Comparison of ENCODE assay signal across 8 cellular contexts in the genomic region with DNA sequence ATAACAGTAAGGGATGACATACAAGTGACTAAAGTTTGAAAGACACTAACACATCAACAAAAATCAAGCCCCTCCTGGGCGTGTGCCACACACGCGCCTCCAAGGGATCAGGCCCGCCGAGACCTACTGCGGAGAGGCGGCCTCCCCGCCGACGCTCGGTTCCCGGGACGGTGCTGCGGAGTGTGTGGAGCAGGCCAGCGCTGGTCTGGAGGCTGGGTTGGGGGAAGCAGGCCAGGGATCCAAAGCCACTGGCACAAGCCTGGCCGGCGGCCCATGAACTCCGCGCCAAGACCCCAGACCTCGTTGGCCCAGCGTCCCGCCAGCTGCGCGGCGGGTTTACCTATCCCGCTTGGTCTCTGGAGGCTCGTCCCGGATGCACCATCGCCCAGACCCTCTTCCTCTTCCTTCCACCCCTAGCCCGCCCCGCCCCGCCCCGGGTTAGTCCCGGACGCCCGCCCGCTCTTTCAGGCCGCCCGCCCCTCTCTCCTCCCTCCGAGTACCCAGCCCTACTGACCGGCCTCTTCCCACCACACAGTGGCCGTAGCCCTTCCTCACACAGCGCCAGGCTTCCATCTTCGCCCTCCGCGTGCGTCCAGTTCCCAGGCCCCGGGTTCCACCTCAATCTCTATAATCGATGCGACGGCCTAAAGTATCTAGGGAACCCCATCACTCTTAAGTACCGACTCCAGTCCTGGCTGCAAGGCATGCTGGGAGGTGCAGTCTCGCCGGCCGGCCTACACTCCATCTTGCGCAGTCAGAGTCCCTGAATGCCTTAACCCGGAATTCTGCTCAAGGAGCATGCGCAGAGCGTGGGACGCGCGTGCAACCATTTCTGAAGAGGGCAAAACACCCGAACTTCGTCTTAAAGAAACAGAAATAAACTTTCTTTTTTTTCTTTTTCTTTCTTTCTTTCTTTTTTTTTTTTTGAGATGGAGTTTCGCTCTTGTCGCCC. TPM values are rescaled to one million over a fixed set of nuclear protein-coding genes. Genes with fewer than 3 reads are reported as not detected.
DNase-seq lines count a peak whose midpoint lies in the region; ATAC-seq and TF ChIP-seq lines count a peak whose summit lies in the region.

A gene with protein sequence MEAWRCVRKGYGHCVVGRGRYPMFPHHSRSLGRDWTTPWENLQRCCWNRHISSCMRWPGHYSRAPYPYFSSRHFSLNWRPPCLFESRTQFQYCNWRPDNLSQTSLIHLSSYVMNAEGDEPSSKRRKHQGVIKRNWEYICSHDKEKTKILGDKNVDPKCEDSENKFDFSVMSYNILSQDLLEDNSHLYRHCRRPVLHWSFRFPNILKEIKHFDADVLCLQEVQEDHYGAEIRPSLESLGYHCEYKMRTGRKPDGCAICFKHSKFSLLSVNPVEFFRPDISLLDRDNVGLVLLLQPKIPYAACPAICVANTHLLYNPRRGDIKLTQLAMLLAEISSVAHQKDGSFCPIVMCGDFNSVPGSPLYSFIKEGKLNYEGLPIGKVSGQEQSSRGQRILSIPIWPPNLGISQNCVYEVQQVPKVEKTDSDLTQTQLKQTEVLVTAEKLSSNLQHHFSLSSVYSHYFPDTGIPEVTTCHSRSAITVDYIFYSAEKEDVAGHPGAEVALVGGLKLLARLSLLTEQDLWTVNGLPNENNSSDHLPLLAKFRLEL (minus strand): TSS at position 769 of the 952 bp plus-strand sequence. CDS start 196 bp downstream, at position 573.

- H3K27ac ChIP-seq in cardiac muscle cell (peak within 1 kb of the TSS; percentile 80), parathyroid adenoma (peak within 1 kb of the TSS; percentile 79), tibial nerve (peak within 1 kb of the TSS; percentile 42 to 94 (median 90))

- H3K9me3 ChIP-seq in adipocyte (ENCODE audit: control insufficient read depth, low read length) = no peaks in the 10 kb centered on the region
- H3K9me3 ChIP-seq in cardiac muscle cell (ENCODE audit: low read depth) = no peaks in the 10 kb centered on the region
- no peaks in the 10 kb centered on the region for H3K9me3 ChIP-seq in parathyroid adenoma (ENCODE audit: control insufficient read depth, low read length)
- no peaks in the 10 kb centered on the region for H3K9me3 ChIP-seq in tibial nerve

- H3K4me3 ChIP-seq in GM12875 (ENCODE audit: low read depth, low read length) (peak within 1 kb of the TSS; percentile 82), adipocyte (ENCODE audit: low read length) (peak within 1 kb of the TSS; percentile 99), cardiac muscle cell (peak within 1 kb of the TSS; percentile 75), parathyroid adenoma (ENCODE audit: low read depth, low read length) (peak within 1 kb of the TSS; percentile 79), tibial nerve (peak within 1 kb of the TSS; percentile 52 to 90 (median 81))

- H3K36me3 ChIP-seq in adipocyte (ENCODE audit: control insufficient read depth, insufficient read depth, low read length, severe bottlenecking) (peaks cover 22% of the 10 kb centered on the region), cardiac muscle cell (no peaks in the 10 kb centered on the region), parathyroid adenoma (ENCODE audit: control insufficient read depth, insufficient read depth, low read length) (no peaks in the 10 kb centered on the region), tibial nerve (peaks cover 0 to 14% (median 0%) of the 10 kb centered on the region in 3 donors)

- ATAC-seq in HG02798 (IDR thresholded peaks at IDR 0.05; ENCODE audit: poor library complexity, unreplicated experiment) = peak; percentile 95

- TF ChIP-seq POLR2A in tibial nerve (IDR thresholded peaks at IDR 0.05) = peak in 1 of 2 donors; percentile 54

- peaks cover 11% of the 10 kb centered on the region for H3K4me1 ChIP-seq in adipocyte (ENCODE audit: control insufficient read depth, insufficient read depth, low read length)
- peaks cover 7% of the 10 kb centered on the region for H3K4me1 ChIP-seq in cardiac muscle cell (ENCODE audit: low read depth)
- H3K4me1 ChIP-seq in parathyroid adenoma = peaks cover 6% of the 10 kb centered on the region
- H3K4me1 ChIP-seq in tibial nerve = peaks cover 0 to 31% (median 13%) of the 10 kb centered on the region in 4 donors

- TF ChIP-seq CTCF in GM12875 (IDR thresholded peaks at IDR 0.05; ENCODE audit: borderline replicate concordance, insufficient read depth, low read depth, low read length) (no peak), cardiac muscle cell (IDR thresholded peaks at IDR 0.05; ENCODE audit: low read depth, low read length) (no peak), parathyroid adenoma (IDR thresholded peaks at IDR 0.05) (no peak), tibial nerve (IDR thresholded peaks at IDR 0.05) (no peak)

- H3K9ac ChIP-seq in adipocyte (ENCODE audit: low read length) (peak within 1 kb of the TSS; percentile 98), parathyroid adenoma (no peak within 1 kb of the TSS)

- H3K79me2 ChIP-seq in parathyroid adenoma = no peaks in the 10 kb centered on the region

- DNase-seq in NCI-H1436 (lab: John Stamatoyannopoulos, UW) (peak; percentile 99), T follicular helper cell (ENCODE audit: low read depth) (peak; percentile 93), adipocyte (ENCODE audit: low read depth) (peak; percentile 99), cardiac muscle cell (ENCODE audit: low read depth in 1 of 2, low spot score in 1 of 2) (peak; percentile 95 to 98), tibial nerve (ENCODE audit: low spot score in 2 of 2) (peak; percentile 90 to 91)

- 0 to 1% methylated on average over 54 to 62 of the region's 66 CpGs for WGBS in tibial nerve, 2 donors

- peak within 1 kb of the TSS; percentile 86 for H2AFZ ChIP-seq in parathyroid adenoma

- H3K4me2 ChIP-seq in parathyroid adenoma (ENCODE audit: low read length) = peak within 1 kb of the TSS; percentile 80

- H3K27me3 ChIP-seq in adipocyte (replicated peaks; ENCODE audit: control insufficient read depth, insufficient read depth, low read length) = no peaks in the 10 kb centered on the region
- H3K27me3 ChIP-seq in cardiac muscle cell = no peaks in the 10 kb centered on the region
- H3K27me3 ChIP-seq in parathyroid adenoma (ENCODE audit: control insufficient read depth, insufficient read depth, low read length) = no peaks in the 10 kb centered on the region
- H3K27me3 ChIP-seq in tibial nerve = no peaks in the 10 kb centered on the region

- TF ChIP-seq EP300 in tibial nerve (IDR thresholded peaks at IDR 0.05) = peak; percentile 53 to 88

RNA-seq across cellular contexts. Expression of the gene that starts here (rescaled TPM):
- total RNA-seq in cardiac muscle cell (36.0 and 41.2 TPM in 2 replicates), tibial nerve (10 to 100 TPM; 52.2 to 74.5 (median 68.8) TPM)
- 25.1 and 37.5 TPM in 2 replicates for polyA plus RNA-seq in cardiac muscle cell

Comparison
In these comparisons a context has a peak if more than half of its experiments do, and no peak if none do; other contexts are left out.
1. Peak in every context shown above with its lines: DNase-seq, ATAC-seq, H3K4me3 ChIP-seq and H3K27ac ChIP-seq.